ENCODE assay signal across 16 cellular contexts in the genomic region with DNA sequence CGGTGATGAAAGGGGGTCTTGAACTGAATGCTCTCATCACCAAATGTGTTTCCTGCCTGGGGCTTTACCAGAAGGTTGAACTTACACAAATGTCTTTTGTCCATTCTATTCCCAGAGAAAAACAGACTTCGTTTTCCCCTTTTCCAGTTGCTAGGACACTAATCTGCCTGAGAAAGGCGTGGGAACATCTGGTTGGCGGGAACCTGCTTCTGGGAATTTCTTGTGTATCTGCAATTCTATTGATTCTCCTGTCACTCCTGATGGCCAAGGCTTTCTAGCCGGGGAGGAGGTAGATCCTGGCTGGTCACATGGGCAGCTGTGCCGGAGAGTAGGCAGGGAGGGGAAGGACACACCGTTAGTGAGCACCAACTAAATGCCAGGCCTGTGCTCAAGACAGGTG. TPM values are rescaled to one million over a fixed set of nuclear protein-coding genes. Genes with fewer than 3 reads are reported as not detected.
DNase-seq lines count a peak whose midpoint lies in the region; ATAC-seq and TF ChIP-seq lines count a peak whose summit lies in the region.
"Had no signal": no experiment of that assay in that cellular context is flagged by ENCODE, and none has a peak within 500 bp of the region (broad histone marks: within the 10 kb centered on the region; RNA-seq: fewer than 3 reads in every experiment).

No MANE protein-coding gene starts in this region.

- peak; percentile 39 for ATAC-seq in GM23338

- H3K9ac ChIP-seq in NT2/D1 (ENCODE audit: insufficient read length, low read depth) (no peak overlapping the region), Karpas-422 (ENCODE audit: low read length) (no peak overlapping the region)
- H3K9ac ChIP-seq: KMS-11 had no signal

- no peaks in the 10 kb centered on the region for H3K9me3 Mint-ChIP-seq in GM23338
- H3K9me3 Mint-ChIP-seq: CD14-positive monocyte had no signal

- H3K27ac Mint-ChIP-seq in GM23338 = no peak overlapping the region
- H3K27ac Mint-ChIP-seq: CD14-positive monocyte had no signal

- no peak overlapping the region for H3K27ac ChIP-seq in GM23338 (ENCODE audit: low read depth)
- H3K27ac ChIP-seq in mesodermal cell (ENCODE audit: low read depth, low read length, severe bottlenecking) = peak overlapping the region; percentile 84
- H3K27ac ChIP-seq in Karpas-422 (ENCODE audit: low read length) = no peak overlapping the region
- H3K27ac ChIP-seq: KMS-11 had no signal

- no peaks in the 10 kb centered on the region for H3K79me2 ChIP-seq in GM23338 (replicated peaks; ENCODE audit: insufficient read depth)
- no peaks in the 10 kb centered on the region for H3K79me2 ChIP-seq in Karpas-422 (ENCODE audit: low read length)

- H3K4me2 ChIP-seq in GM23338 (no peak overlapping the region), Karpas-422 (ENCODE audit: low read depth, low read length, poor library complexity, severe bottlenecking) (no peak overlapping the region)
- H3K4me2 ChIP-seq: KMS-11 had no signal

- H2AFZ ChIP-seq in GM23338 (no peak overlapping the region), Karpas-422 (ENCODE audit: low read length) (no peak overlapping the region)

- no peaks in the 10 kb centered on the region for H3K36me3 ChIP-seq in GM23338 (ENCODE audit: insufficient read depth)
- H3K36me3 ChIP-seq in NT2/D1 (ENCODE audit: insufficient read depth, insufficient read length, low read length) = no peaks in the 10 kb centered on the region
- H3K36me3 ChIP-seq in mesodermal cell (ENCODE audit: control insufficient read depth, insufficient read depth, low read length) = no peaks in the 10 kb centered on the region
- H3K36me3 ChIP-seq in Karpas-422 (ENCODE audit: insufficient read depth, low read length) = no peaks in the 10 kb centered on the region
- H3K36me3 ChIP-seq: MG63 had no signal

- H3K9me2 ChIP-seq in GM23338 (ENCODE audit: insufficient read depth) (no peaks in the 10 kb centered on the region; the same call in 1 of the 2 replicates), Karpas-422 (replicated peaks; ENCODE audit: insufficient read depth, low read length) (no peaks in the 10 kb centered on the region)

- TF ChIP-seq CTCF in GM23338 (conservative IDR thresholded peaks at IDR 0.05; ENCODE audit: low read depth in 2 of 2) = no peak

- H4K20me1 ChIP-seq in GM23338 (replicated peaks; ENCODE audit: insufficient read depth) = no peaks in the 10 kb centered on the region
- no peaks in the 10 kb centered on the region; the same call in 1 of the 2 replicates for H4K20me1 ChIP-seq in Karpas-422 (ENCODE audit: insufficient read depth, low read depth, low read length)

- H3K36me3 Mint-ChIP-seq in GM23338 (ENCODE audit: low read depth) = no peaks in the 10 kb centered on the region; the same call in 2 of the 3 replicates
- H3K36me3 Mint-ChIP-seq: CD14-positive monocyte had no signal

- peaks cover 11% of the 10 kb centered on the region for H3K27me3 Mint-ChIP-seq in GM23338 (ENCODE audit: insufficient read depth, low read depth, poor library complexity)

- H3K4me1 ChIP-seq in GM23338 (ENCODE audit: insufficient read depth) (0 out of 2 replicates have a peak, but pooled peaks cover 7% of the 10 kb centered on the region), NT2/D1 (ENCODE audit: insufficient read depth, insufficient read length) (peaks cover 12% of the 10 kb centered on the region), mesodermal cell (ENCODE audit: control insufficient read depth, insufficient read depth, low read length, poor library complexity, severe bottlenecking) (no peaks in the 10 kb centered on the region), Karpas-422 (ENCODE audit: low read length) (peaks cover 4% of the 10 kb centered on the region)

- peaks cover 26% of the 10 kb centered on the region for H3K4me1 Mint-ChIP-seq in GM23338
- H3K4me1 Mint-ChIP-seq: CD14-positive monocyte had no signal

- H3K27me3 ChIP-seq in GM23338 (ENCODE audit: insufficient read depth) (no peaks in the 10 kb centered on the region), NT2/D1 (ENCODE audit: insufficient read depth, insufficient read length) (no peaks in the 10 kb centered on the region), Karpas-422 (ENCODE audit: low read length) (no peaks in the 10 kb centered on the region)
- H3K27me3 ChIP-seq: MG63 had no signal

- no peak overlapping the region for H3K4me3 Mint-ChIP-seq in GM23338
- H3K4me3 Mint-ChIP-seq: CD14-positive monocyte had no signal

- H3K9me3 ChIP-seq in NT2/D1 (ENCODE audit: insufficient read depth, low read length) (no peaks in the 10 kb centered on the region), mesodermal cell (ENCODE audit: control insufficient read depth, low read length) (no peaks in the 10 kb centered on the region), Karpas-422 (ENCODE audit: low read length) (no peaks in the 10 kb centered on the region)
- H3K9me3 ChIP-seq: MG63 had no signal

- DNase-seq in GM23338 (ENCODE audit: low spot score) = peak; percentile 70
- DNase-seq in NT2/D1 (ENCODE audit: low read depth, low spot score) = peak; percentile 86
- peak; percentile 81 for DNase-seq in ecto neural progenitor cell (ENCODE audit: low spot score)
- no peak for DNase-seq in stimulated activated CD4-positive, alpha-beta T cell treated with anti-CD3 and anti-CD28 coated beads, Interleukin-4, amount 100 ng/mL, for 24 hours
- no peak for DNase-seq in Karpas-422
- no peak for DNase-seq in NCI-H1694 (lab: John Stamatoyannopoulos, UW)
- no peak for DNase-seq in HuH-7.5 (ENCODE audit: low spot score)
- DNase-seq: COR-L47, DMS53, MG63, NCI-H1092, NCI-H146, NCI-H82 had no signal

- 63 to 71% methylated on average over 4 to 6 of the region's 7 CpGs for WGBS in mesodermal cell (ENCODE audit: insufficient coverage in 2 of 2), 2 experiments

- no peak overlapping the region for H3K4me3 ChIP-seq in GM23338
- H3K4me3 ChIP-seq in NT2/D1 (ENCODE audit: insufficient read length, low read depth) = no peak overlapping the region
- H3K4me3 ChIP-seq in mesodermal cell (ENCODE audit: extremely low read depth, insufficient read depth, low read length, poor library complexity, severe bottlenecking) = no peak overlapping the region
- no peak overlapping the region for H3K4me3 ChIP-seq in Karpas-422 (ENCODE audit: low read length)
- H3K4me3 ChIP-seq: MG63 had no signal

- no peaks in the 10 kb centered on the region for H3F3A ChIP-seq in GM23338 (replicated peaks; ENCODE audit: low read depth)

TF ChIP-seq in GM23338, 12 proteins besides CTCF, POLR2A, EP300 and RAD21 (continues in another document):
- TF ChIP-seq JUNB (IDR thresholded peaks at IDR 0.05; ENCODE audit: unreplicated experiment) = no peak
- TF ChIP-seq EZH2 (IDR thresholded peaks at IDR 0.05; ENCODE audit: low read depth, unreplicated experiment) = no peak
- no peak for TF ChIP-seq CREB1 (CRISPR knock-in tag; IDR thresholded peaks at IDR 0.05; ENCODE audit: low read depth)
- no peak for TF ChIP-seq STAT1 (IDR thresholded peaks at IDR 0.05; ENCODE audit: unreplicated experiment)

RNA-seq across cellular contexts. Expression of gene CCDC174, which starts 31.1 kb away (rescaled TPM):
- total RNA-seq in GM23338 (2014; rRNA removed; shearing (Covaris generic)) = 9.2 and 11.2 TPM in 2 replicates
- 46.3 and 48.6 TPM in 2 replicates for polyA plus RNA-seq in GM23338 (2016; fragmentation: Nextera tagmentation; extraction: Ambion mirVana)
- 18.1 TPM for polyA plus RNA-seq in mesodermal cell (2013, experiment 1 of 2)
- 19.7 TPM for polyA plus RNA-seq in mesodermal cell (2013, experiment 2 of 2)
- total RNA-seq in Karpas-422 (2014; rRNA removed; shearing (Covaris generic); ENCODE audit: low replicate concordance) = 16.7 and 17.3 TPM in 2 replicates

RNA-seq across cellular contexts. Expression of gene C3orf20, which starts 54.4 kb away (rescaled TPM):
- not detected in 2 replicates for total RNA-seq in GM23338 (2014; rRNA removed; shearing (Covaris generic))
- not detected in 2 replicates for polyA plus RNA-seq in GM23338 (2016; fragmentation: Nextera tagmentation; extraction: Ambion mirVana)
- not detected for polyA plus RNA-seq in mesodermal cell (2013, experiment 1 of 2)
- not detected for polyA plus RNA-seq in mesodermal cell (2013, experiment 2 of 2)
- total RNA-seq in Karpas-422 (2014; rRNA removed; shearing (Covaris generic); ENCODE audit: low replicate concordance) = not detected in 2 replicates
- polyA plus RNA-seq: CD14-positive monocyte had no signal

Comparison
In these comparisons a context has a peak if more than half of its experiments do, and no peak if none do; other contexts are left out.
1. DNase-seq: peak in GM23338 (single experiment), NT2/D1 (single experiment) and ecto neural progenitor cell (single experiment); none in stimulated activated CD4-positive, alpha-beta T cell treated with anti-CD3 and anti-CD28 coated beads, Interleukin-4, amount 100 ng/mL, for 24 hours (single experiment), Karpas-422 (single experiment), NCI-H1694 (single experiment) and HuH-7.5 (single experiment).